8 cellular contexts compared by ENCODE assay signal in genomic region chr11:96187779-96188624, GRCh38.
DNase-seq lines count a peak whose midpoint lies in the region; ATAC-seq and TF ChIP-seq lines count a peak whose summit lies in the region.

No MANE protein-coding gene starts in this region.

- CTCF ChIA-PET in activated CD8-positive, alpha-beta T cell treated with anti-CD3 and anti-CD28 coated beads for 36 hours (lab: Charles Lee), result interaction anchor here (0.8 to 1.5 kb wide), 5 partner anchors 23 to 150 kb away, joined by 3 to 5 read pairs (median 4); no protein-coding TSS in a partner anchor

- H3K4me3 ChIP-seq in right cardiac atrium (ENCODE audit: low read length), result no peak overlapping the region
- H3K4me3 ChIP-seq in tibial artery, result no peak overlapping the region
- H3K4me3 ChIP-seq in HAP-1, result no peak overlapping the region

- H3K9me3 ChIP-seq in right cardiac atrium (ENCODE audit: control insufficient read depth, low read length), result no peaks in the 10 kb centered on the region
- H3K9me3 ChIP-seq in tibial artery, result no peaks in the 10 kb centered on the region
- H3K9me3 ChIP-seq in HAP-1, result no peaks in the 10 kb centered on the region

- H3K27me3 ChIP-seq in right cardiac atrium (ENCODE audit: control insufficient read depth, insufficient read depth), result no peaks in the 10 kb centered on the region
- H3K27me3 ChIP-seq in tibial artery, result no peaks in the 10 kb centered on the region
- H3K27me3 ChIP-seq in HAP-1 (ENCODE audit: low read depth), result no peaks in the 10 kb centered on the region

- POLR2A ChIA-PET in activated CD8-positive, alpha-beta T cell treated with anti-CD3 and anti-CD28 coated beads for 36 hours (lab: Charles Lee), result interaction anchor here (0.8 to 2.2 kb wide), 4 partner anchors 82 to 155 kb away, joined by 3 to 12 read pairs (median 4); partner anchors contain the start of gene MAML2

- intact Hi-C loops in activated CD8-positive, alpha-beta T cell treated with anti-CD3 and anti-CD28 coated beads for 36 hours (cut with micrococcal nuclease), result loop anchor here (2.0 kb wide), 1 partner anchor 155 kb away; the partner anchor contains the start of gene MAML2
- intact Hi-C loops in right cardiac atrium (cut with DNase I), result no loop called here
- intact Hi-C loops in tibial artery (cut with DNase I; ENCODE audit: low total_unique reads), result no loop called here

- no peak for TF ChIP-seq CTCF in activated CD8-positive, alpha-beta T cell treated with anti-CD3 and anti-CD28 coated beads for 36 hours (IDR thresholded peaks at IDR 0.05)
- no peak for TF ChIP-seq CTCF in tibial artery (IDR thresholded peaks at IDR 0.05)

- DNase-seq in activated T-cell treated with anti-CD3 and anti-CD28 coated beads, Interleukin-2, amount 50 U/mL, for 24 hours, result no peak
- no peak for DNase-seq in activated T-cell treated with anti-CD3 and anti-CD28 coated beads for 4 hours
- peak; percentile 72 for DNase-seq in activated CD8-positive, alpha-beta T cell treated with anti-CD3 and anti-CD28 coated beads for 36 hours
- DNase-seq in right cardiac atrium, result peak; percentile 61 to 78 (median 68)
- DNase-seq in tibial artery, result peak in 1 of 2 donors; percentile 45
- no peak for DNase-seq in HAP-1 (ENCODE audit: low spot score in 2 of 2)

- no peaks in the 10 kb centered on the region for H3K36me3 ChIP-seq in tibial artery
- no peaks in the 10 kb centered on the region for H3K36me3 ChIP-seq in HAP-1 (replicated peaks)

- 50% methylated on average over 4 of the region's 4 CpGs for WGBS in right cardiac atrium

- H3K27ac Mint-ChIP-seq in activated T-cell treated with anti-CD3 and anti-CD28 coated beads, Interleukin-2, amount 50 U/mL, for 24 hours, result peak overlapping the region; percentile 94
- H3K27ac Mint-ChIP-seq in activated CD8-positive, alpha-beta T cell treated with anti-CD3 and anti-CD28 coated beads for 36 hours, result peak overlapping the region; percentile 86

- H3K27me3 Mint-ChIP-seq in activated T-cell treated with anti-CD3 and anti-CD28 coated beads, Interleukin-2, amount 50 U/mL, for 24 hours, result no peaks in the 10 kb centered on the region
- no peaks in the 10 kb centered on the region for H3K27me3 Mint-ChIP-seq in activated CD8-positive, alpha-beta T cell treated with anti-CD3 and anti-CD28 coated beads for 36 hours

- peak overlapping the region; percentile 27 for H3K27ac ChIP-seq in right cardiac atrium (ENCODE audit: low read length)
- H3K27ac ChIP-seq in tibial artery, result peak overlapping the region; percentile 46 to 50

- peaks cover 4% of the 10 kb centered on the region for H3K9me3 Mint-ChIP-seq in activated T-cell treated with anti-CD3 and anti-CD28 coated beads, Interleukin-2, amount 50 U/mL, for 24 hours
- H3K9me3 Mint-ChIP-seq in activated CD8-positive, alpha-beta T cell treated with anti-CD3 and anti-CD28 coated beads for 36 hours, result peaks cover 6% of the 10 kb centered on the region

- H3K4me3 Mint-ChIP-seq in activated T-cell treated with anti-CD3 and anti-CD28 coated beads, Interleukin-2, amount 50 U/mL, for 24 hours, result peak overlapping the region; percentile 47
- H3K4me3 Mint-ChIP-seq in activated CD8-positive, alpha-beta T cell treated with anti-CD3 and anti-CD28 coated beads for 36 hours, result peak overlapping the region; percentile 43

- peaks cover 43% of the 10 kb centered on the region for H3K36me3 Mint-ChIP-seq in activated T-cell treated with anti-CD3 and anti-CD28 coated beads, Interleukin-2, amount 50 U/mL, for 24 hours (ENCODE audit: low read depth)
- H3K36me3 Mint-ChIP-seq in activated CD8-positive, alpha-beta T cell treated with anti-CD3 and anti-CD28 coated beads for 36 hours (ENCODE audit: low read depth), result peaks cover 22% of the 10 kb centered on the region

- in situ Hi-C loops in HAP-1 (cut with MboI; ENCODE audit: low sequenced_read_pairs), result no loop called here

- H3K4me1 ChIP-seq in right cardiac atrium (ENCODE audit: control insufficient read depth, insufficient read depth, low read length), result peaks cover 6% of the 10 kb centered on the region
- peaks cover 0 to 35% (median 15%) of the 10 kb centered on the region in 4 donors for H3K4me1 ChIP-seq in tibial artery
- peaks cover 13% of the 10 kb centered on the region for H3K4me1 ChIP-seq in HAP-1

- ATAC-seq in activated CD8-positive, alpha-beta T cell treated with anti-CD3 and anti-CD28 coated beads for 36 hours, result peak; percentile 68
- ATAC-seq in right cardiac atrium, result peak; percentile 84 to 94
- no peak for ATAC-seq in GM21619 (IDR thresholded peaks at IDR 0.05; ENCODE audit: unreplicated experiment)
- no peak for ATAC-seq in HG03135 (IDR thresholded peaks at IDR 0.05; ENCODE audit: unreplicated experiment)

- peaks cover 89% of the 10 kb centered on the region for H3K4me1 Mint-ChIP-seq in activated T-cell treated with anti-CD3 and anti-CD28 coated beads, Interleukin-2, amount 50 U/mL, for 24 hours (ENCODE audit: low read depth)
- H3K4me1 Mint-ChIP-seq in activated CD8-positive, alpha-beta T cell treated with anti-CD3 and anti-CD28 coated beads for 36 hours (ENCODE audit: low read depth), result peaks cover 79% of the 10 kb centered on the region

Comparison
In these comparisons a context has a peak if more than half of its experiments do, and no peak if none do; other contexts are left out.
1. DNase-seq: peak in activated CD8-positive, alpha-beta T cell treated with anti-CD3 and anti-CD28 coated beads for 36 hours (single experiment) and right cardiac atrium (3 of 3); none in activated T-cell treated with anti-CD3 and anti-CD28 coated beads, Interleukin-2, amount 50 U/mL, for 24 hours (single experiment), activated T-cell treated with anti-CD3 and anti-CD28 coated beads for 4 hours (single experiment) and HAP-1 (0 of 2).
2. ATAC-seq: peak in activated CD8-positive, alpha-beta T cell treated with anti-CD3 and anti-CD28 coated beads for 36 hours (single experiment) and right cardiac atrium (2 of 2); none in GM21619 (single experiment) and HG03135 (single experiment).